25 cellular contexts compared by ENCODE assay signal in the genomic region with DNA sequence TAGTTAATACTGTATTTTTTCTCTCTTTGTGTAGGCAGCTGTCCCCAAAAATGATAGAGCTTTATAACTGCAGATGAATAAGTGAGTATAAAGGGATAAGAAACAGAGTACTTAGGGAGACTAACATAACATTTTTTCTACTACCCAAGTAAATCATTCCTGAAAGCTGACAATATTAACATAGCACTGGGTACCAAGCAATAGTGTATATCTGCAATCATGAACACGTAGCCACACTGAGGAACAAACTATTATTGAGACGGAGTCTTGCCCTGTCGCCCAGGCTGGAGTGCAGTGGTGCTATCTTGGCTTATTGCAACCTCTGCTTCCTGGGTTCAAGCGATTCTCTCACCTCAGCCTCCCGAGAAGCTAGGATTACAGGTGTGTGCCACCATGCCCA.
"Had no signal": no experiment of that assay in that cellular context is flagged by ENCODE, and none has a peak within 500 bp of the region (broad histone marks: within the 10 kb centered on the region; RNA-seq: fewer than 3 reads in every experiment).

No MANE protein-coding gene starts in this region.

- H3K27ac Mint-ChIP-seq: activated CD4-positive, alpha-beta memory T cell treated with anti-CD3 and anti-CD28 coated beads for 36 hours; activated CD4-positive, alpha-beta T cell treated with anti-CD3 and anti-CD28 coated beads, Interleukin-2, amount 10 ng/mL, durations not matched to agents 24 days and 14 days; activated naive CD4-positive, alpha-beta T cell treated with anti-CD3 and anti-CD28 coated beads for 36 hours; activated naive CD8-positive, alpha-beta T cell treated with anti-CD3 and anti-CD28 coated beads for 36 hours; activated T-helper 1 cell treated with anti-CD3 and anti-CD28 coated beads, Interleukin-12 subunit alpha, Interleukin-12 subunit beta, Interleukin-2, Interleukin-4 antibody, amounts not matched to agents 30 ng/mL and 10 ng/mL and 1 ng/mL, durations not matched to agents 14 hours and 24 hours and 36 hours had no signal

- H3K4me3 ChIP-seq: adrenal gland, body of pancreas, coronary artery, mucosa of descending colon, prostate gland, transverse colon, uterus had no signal

- H3K4me3 Mint-ChIP-seq: activated CD4-positive, alpha-beta memory T cell treated with anti-CD3 and anti-CD28 coated beads for 36 hours; activated CD4-positive, alpha-beta T cell treated with anti-CD3 and anti-CD28 coated beads, Interleukin-2, amount 10 ng/mL, durations not matched to agents 24 days and 14 days; activated naive CD4-positive, alpha-beta T cell treated with anti-CD3 and anti-CD28 coated beads for 36 hours; activated naive CD8-positive, alpha-beta T cell treated with anti-CD3 and anti-CD28 coated beads for 36 hours; activated T-helper 1 cell treated with anti-CD3 and anti-CD28 coated beads, Interleukin-12 subunit alpha, Interleukin-12 subunit beta, Interleukin-2, Interleukin-4 antibody, amounts not matched to agents 30 ng/mL and 10 ng/mL and 1 ng/mL, durations not matched to agents 14 hours and 24 hours and 36 hours; nephron had no signal

- ATAC-seq: left colon, mucosa of descending colon, SK-N-SH treated with all-trans-retinoic acid at 6 μM for 48 hours had no signal

- H3K9me3 ChIP-seq: adrenal gland, body of pancreas, mucosa of descending colon, neutrophil, prostate gland, transverse colon, uterus had no signal

- H3K27me3 ChIP-seq: adrenal gland, body of pancreas, neutrophil, transverse colon, uterus had no signal

- H3K9me3 Mint-ChIP-seq: activated CD4-positive, alpha-beta memory T cell treated with anti-CD3 and anti-CD28 coated beads for 36 hours; activated CD4-positive, alpha-beta T cell treated with anti-CD3 and anti-CD28 coated beads, Interleukin-2, amount 10 ng/mL, durations not matched to agents 24 days and 14 days; activated naive CD4-positive, alpha-beta T cell treated with anti-CD3 and anti-CD28 coated beads for 36 hours; activated naive CD8-positive, alpha-beta T cell treated with anti-CD3 and anti-CD28 coated beads for 36 hours; activated T-helper 1 cell treated with anti-CD3 and anti-CD28 coated beads, Interleukin-12 subunit alpha, Interleukin-12 subunit beta, Interleukin-2, Interleukin-4 antibody, amounts not matched to agents 30 ng/mL and 10 ng/mL and 1 ng/mL, durations not matched to agents 14 hours and 24 hours and 36 hours; nephron had no signal

- H3K27ac ChIP-seq: adrenal gland, coronary artery, neutrophil, prostate gland, transverse colon, uterus had no signal

- H3K4me1 ChIP-seq: adrenal gland, prostate gland, uterus had no signal

- DNase-seq: activated CD4-positive, alpha-beta memory T cell treated with anti-CD3 and anti-CD28 coated beads for 36 hours; activated CD4-positive, alpha-beta T cell treated with anti-CD3 and anti-CD28 coated beads, Interleukin-2, amount 10 ng/mL, durations not matched to agents 24 days and 14 days; activated CD4-positive, CD25-positive, alpha-beta regulatory T cell treated with anti-CD3 and anti-CD28 coated beads, Interleukin-2, amount 50 U/mL, for 72 hours; activated CD8-positive, alpha-beta memory T cell treated with anti-CD3 and anti-CD28 coated beads, Interleukin-2, amount 50 U/mL, for 4 hours; activated effector memory CD4-positive, alpha-beta T cell treated with anti-CD3 and anti-CD28 coated beads, Interleukin-2, amount 50 U/mL, for 16 hours; activated naive CD4-positive, alpha-beta T cell treated with anti-CD3 and anti-CD28 coated beads for 36 hours; activated naive CD8-positive, alpha-beta T cell treated with anti-CD3 and anti-CD28 coated beads for 36 hours; activated T-cell treated with anti-CD3 and anti-CD28 coated beads, Interleukin-2, amount 50 U/mL, for 1 hour; adrenal gland; aorta; body of pancreas; cerebellar nuclear complex; foreskin fibroblast; left colon; mucosa of descending colon; stimulated activated naive CD4-positive, alpha-beta T cell; T-helper 2 cell; transverse colon; uterus had no signal

- H3K4me1 Mint-ChIP-seq: activated CD4-positive, alpha-beta T cell treated with anti-CD3 and anti-CD28 coated beads, Interleukin-2, amount 10 ng/mL, durations not matched to agents 24 days and 14 days; activated naive CD8-positive, alpha-beta T cell treated with anti-CD3 and anti-CD28 coated beads for 36 hours; nephron had no signal

- H3K27me3 Mint-ChIP-seq: activated CD4-positive, alpha-beta memory T cell treated with anti-CD3 and anti-CD28 coated beads for 36 hours; activated CD4-positive, alpha-beta T cell treated with anti-CD3 and anti-CD28 coated beads, Interleukin-2, amount 10 ng/mL, durations not matched to agents 24 days and 14 days; activated naive CD8-positive, alpha-beta T cell treated with anti-CD3 and anti-CD28 coated beads for 36 hours had no signal

- H3K36me3 ChIP-seq: uterus had no signal
